ENCODE assay signal across 6 cellular contexts in genomic region chr3:135163701-135164100, GRCh38.
"Had no signal": no experiment of that assay in that cellular context is flagged by ENCODE, and none has a peak within 500 bp of the region (broad histone marks: within the 10 kb centered on the region; RNA-seq: fewer than 3 reads in every experiment).

No MANE protein-coding gene starts in this region.

- ATAC-seq: K562 had no signal

- DNase-seq: IMR-90, KBM-7, KG1 had no signal

- FAIRE-seq: HTR-8/SVneo, K562 had no signal

- H3K4me3 ChIP-seq: K562 had no signal

- H3K27ac ChIP-seq: HL-60 had no signal
